In genomic region chr3:15628967-15629366, GRCh38 we compare ENCODE assay signal across 21 cellular contexts.
"Had no signal": no experiment of that assay in that cellular context is flagged by ENCODE, and none has a peak within 500 bp of the region (broad histone marks: within the 10 kb centered on the region; RNA-seq: fewer than 3 reads in every experiment).

No MANE protein-coding gene starts in this region.

- DNase-seq: Karpas-422, KG1, MG63, NCI-H1092, NCI-H1105 treated with DMSO at 0.1 percent for 48 hours, NCI-H1417 treated with DMSO at 0.1 percent for 48 hours, NCI-H146, NCI-H1694 treated with DMSO at 0.1 percent for 48 hours, NCI-H1930, NCI-H2081, NCI-H2107, NCI-H2227 treated with DMSO at 0.1 percent for 48 hours, NCI-H524 treated with DMSO at 0.1 percent for 48 hours, NCI-H69, NCI-H774, Peyer's patch, Right ventricle myocardium superior, SIG-M5 had no signal

- H3K36me3 ChIP-seq: MG63, Peyer's patch, SJSA1 had no signal

- H3K27me3 ChIP-seq: MG63, Peyer's patch, SJSA1 had no signal

- H3K9me3 ChIP-seq: Peyer's patch, SJSA1 had no signal

- H3K27ac ChIP-seq: HL-60, Peyer's patch, SJSA1, SK-N-MC had no signal

- H3K4me3 ChIP-seq: MG63, Peyer's patch, SJSA1, SK-N-MC had no signal
